1 cellular context compared by ENCODE assay signal in genomic region chr15:65008989-65009388, GRCh38.
TF ChIP-seq lines count a peak whose summit lies in the region.

No MANE protein-coding gene starts in this region.

TF ChIP-seq in A549, 52 proteins besides CTCF, POLR2A, EP300 and RAD21 (continued from another document):
- TF ChIP-seq HMGXB4 (CRISPR knock-in tag; IDR thresholded peaks at IDR 0.05; ENCODE audit: borderline replicate concordance) (no peak), PHF8 (IDR thresholded peaks at IDR 0.05; ENCODE audit: borderline replicate concordance, low read depth) (no peak), CHD4 (IDR thresholded peaks at IDR 0.05; ENCODE audit: borderline replicate concordance) (no peak), REST (IDR thresholded peaks at IDR 0.05) (no peak), JUNB (IDR thresholded peaks at IDR 0.05) (no peak), POLR2AphosphoS2 (conservative IDR thresholded peaks at IDR 0.05; ENCODE audit: low read length) (no peak), CBX8 (IDR thresholded peaks at IDR 0.05) (no peak), HES2 (IDR thresholded peaks at IDR 0.05) (no peak), ZNF302 (CRISPR knock-in tag; IDR thresholded peaks at IDR 0.05) (no peak), CHD2 (IDR thresholded peaks at IDR 0.05; ENCODE audit: low read length, partially characterized antibody) (no peak)
